Comparison of ENCODE assay signal across 13 cellular contexts in the genomic region with DNA sequence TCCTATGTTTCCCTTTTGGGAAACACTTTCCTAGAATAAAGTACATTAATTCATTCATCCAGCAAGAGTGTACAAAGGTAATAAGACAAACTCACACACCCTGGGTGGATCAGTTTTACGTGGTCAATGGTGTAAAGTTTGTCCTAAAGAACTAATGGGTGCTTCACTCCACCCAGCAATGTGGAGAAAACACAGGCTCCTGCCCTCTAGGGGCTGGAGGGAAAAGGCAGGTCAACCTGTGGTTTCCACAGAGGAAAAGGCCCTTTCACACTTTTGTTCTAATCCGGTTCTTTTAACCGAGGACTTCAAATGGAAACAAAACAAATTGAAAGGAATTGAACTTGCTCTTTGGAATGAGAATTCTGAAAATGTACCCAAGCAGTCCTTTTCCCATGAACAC.
DNase-seq lines count a peak whose midpoint lies in the region; FAIRE-seq and TF ChIP-seq lines count a peak whose summit lies in the region.
"Had no signal": no experiment of that assay in that cellular context is flagged by ENCODE, and none has a peak within 500 bp of the region (broad histone marks: within the 10 kb centered on the region; RNA-seq: fewer than 3 reads in every experiment).

No MANE protein-coding gene starts in this region.

- no peak overlapping the region for H2AFZ ChIP-seq in hepatocyte

- no peaks in the 10 kb centered on the region for H3K9me2 ChIP-seq in hepatocyte (replicated peaks; ENCODE audit: insufficient read depth)

- no peaks in the 10 kb centered on the region for H3K79me2 ChIP-seq in hepatocyte

- 64% methylated on average over 3 of the region's 3 CpGs for WGBS in hepatocyte (ENCODE audit: low lambda C conversion rate, missing lambda C conversion rate)
- WGBS in small intestine, 3 donors, result 49 to 59% (median 55%) methylated on average over 3 of the region's 3 CpGs

- TF ChIP-seq CTCF in C4-2B (conservative IDR thresholded peaks at IDR 0.05) (peak; percentile 55), hepatocyte (IDR thresholded peaks at IDR 0.05; ENCODE audit: poor library complexity) (peak; percentile 8)

- no peaks in the 10 kb centered on the region for H3K27me3 ChIP-seq in H7 (ENCODE audit: control insufficient read depth, insufficient read depth, low read length)
- no peaks in the 10 kb centered on the region for H3K27me3 ChIP-seq in hepatocyte
- peaks cover 0 to 9% of the 10 kb centered on the region in 2 donors for H3K27me3 ChIP-seq in small intestine (ENCODE audit: control insufficient read depth in 2 of 2, insufficient read depth in 2 of 2, low read length in 2 of 2)

- no peaks in the 10 kb centered on the region for H3K9me3 ChIP-seq in hepatocyte (ENCODE audit: low read depth)
- no peaks in the 10 kb centered on the region for H3K9me3 ChIP-seq in small intestine (ENCODE audit: control insufficient read depth, low read depth)
- H3K9me3 ChIP-seq: lower lobe of right lung, thoracic aorta had no signal

- no peak for FAIRE-seq in small intestine (lab: Jason Lieb, UNC)
- no peak for FAIRE-seq in GM19239 (lab: Jason Lieb, UNC)
- FAIRE-seq: frontal cortex had no signal

- H3K27ac ChIP-seq in C4-2B (no peak overlapping the region), hepatocyte (no peak overlapping the region), small intestine (ENCODE audit: low read depth in 1 of 2, low read length in 1 of 2) (no peak overlapping the region)
- H3K27ac ChIP-seq: lower lobe of right lung, thoracic aorta had no signal

- no peaks in the 10 kb centered on the region for H4K20me1 ChIP-seq in hepatocyte (ENCODE audit: insufficient read depth, poor library complexity, severe bottlenecking)

- H3K4me2 ChIP-seq in hepatocyte, result no peak overlapping the region

- H3K36me3 ChIP-seq in H7 (replicated peaks; ENCODE audit: control insufficient read depth, insufficient read depth, low read length), result no peaks in the 10 kb centered on the region
- no peaks in the 10 kb centered on the region for H3K36me3 ChIP-seq in hepatocyte (replicated peaks; ENCODE audit: insufficient read depth, low read depth)
- no peaks in the 10 kb centered on the region for H3K36me3 ChIP-seq in small intestine (ENCODE audit: control insufficient read depth in 2 of 2, insufficient read depth in 2 of 2, low read length in 2 of 2)
- H3K36me3 ChIP-seq: lower lobe of right lung, thoracic aorta had no signal

- DNase-seq in H7, result peak; percentile 46
- peak; percentile 32 for DNase-seq in SKM-1 (lab: John Stamatoyannopoulos, UW; ENCODE audit: unreplicated experiment)
- no peak for DNase-seq in hepatocyte (ENCODE audit: low spot score)
- no peak for DNase-seq in small intestine
- DNase-seq in NCI-H146 (lab: John Stamatoyannopoulos, UW), result no peak
- DNase-seq in islet precursor cell, result no peak
- no peak for DNase-seq in GM19239 (ENCODE audit: insufficient read length, low spot score)
- DNase-seq: lower lobe of right lung, NCI-H1048, OCI-M1 had no signal

- no peaks in the 10 kb centered on the region for H3K4me1 ChIP-seq in hepatocyte (ENCODE audit: insufficient read depth)
- H3K4me1 ChIP-seq in small intestine (ENCODE audit: control insufficient read depth in 2 of 2, insufficient read depth in 1 of 2, low read depth in 1 of 2, low read length in 1 of 2), result no peaks in the 10 kb centered on the region
- H3K4me1 ChIP-seq: lower lobe of right lung had no signal

- H3K4me3 ChIP-seq in H7 (ENCODE audit: insufficient read depth, low read depth, low read length), result no peak overlapping the region
- H3K4me3 ChIP-seq in hepatocyte, result no peak overlapping the region
- H3K4me3 ChIP-seq in small intestine (ENCODE audit: low read depth in 1 of 2, low read length in 2 of 2), result no peak overlapping the region
- H3K4me3 ChIP-seq: lower lobe of right lung, thoracic aorta had no signal

Comparison
In these comparisons a context has a peak if more than half of its experiments do, and no peak if none do; other contexts are left out.
1. DNase-seq: peak in H7 (single experiment) and SKM-1 (single experiment); none in hepatocyte (single experiment), small intestine (single experiment), NCI-H146 (single experiment), islet precursor cell (single experiment) and GM19239 (single experiment).